Comparison of ENCODE assay signal across 12 cellular contexts in genomic region chr15:66939016-66939415, GRCh38.
DNase-seq lines count a peak whose midpoint lies in the region; ATAC-seq and TF ChIP-seq lines count a peak whose summit lies in the region.
"Had no signal": no experiment of that assay in that cellular context is flagged by ENCODE, and none has a peak within 500 bp of the region (broad histone marks: within the 10 kb centered on the region; RNA-seq: fewer than 3 reads in every experiment).

No MANE protein-coding gene starts in this region.

- no peaks in the 10 kb centered on the region for H3K36me3 ChIP-seq in BLaER1 treated with 17β-estradiol and CSF1 and Interleukin-3, amounts not matched to agents 10 nM and 100 nM
- H3K36me3 ChIP-seq in Loucy (ENCODE audit: insufficient read depth, low read length) (no peaks in the 10 kb centered on the region), aorta (ENCODE audit: control insufficient read depth in 1 of 2, insufficient read depth in 2 of 2, low read length in 1 of 2) (no peaks in the 10 kb centered on the region)
- H3K36me3 ChIP-seq in effector memory CD4-positive, alpha-beta T cell (ENCODE audit: control insufficient read depth, insufficient read depth, low read length) = no peaks in the 10 kb centered on the region

- no peaks in the 10 kb centered on the region for H3K27me3 ChIP-seq in BLaER1 treated with 17β-estradiol and CSF1 and Interleukin-3, amounts not matched to agents 10 nM and 100 nM
- H3K27me3 ChIP-seq in Loucy (ENCODE audit: insufficient read depth, low read length, poor library complexity, severe bottlenecking) (no peaks in the 10 kb centered on the region), aorta (ENCODE audit: control insufficient read depth in 1 of 2, insufficient read depth in 2 of 2, low read length in 1 of 2) (no peaks in the 10 kb centered on the region)
- H3K27me3 ChIP-seq in effector memory CD4-positive, alpha-beta T cell (replicated peaks; ENCODE audit: control insufficient read depth, insufficient read depth, low read length, poor library complexity, severe bottlenecking) = no peaks in the 10 kb centered on the region

- peaks cover 15 to 29% (median 25%) of the 10 kb centered on the region in 11 experiments; a peak in 21 of 22 replicates for H3K9me3 ChIP-seq in BLaER1 treated with 17β-estradiol and CSF1 and Interleukin-3, amounts not matched to agents 10 nM and 100 nM (replicated peaks in 1 of 11)
- H3K9me3 ChIP-seq in Loucy (ENCODE audit: insufficient read depth, low read depth, low read length) = no peaks in the 10 kb centered on the region; the same call in 1 of the 2 replicates
- no peaks in the 10 kb centered on the region for H3K9me3 ChIP-seq in effector memory CD4-positive, alpha-beta T cell (ENCODE audit: control insufficient read depth, low read length)
- no peaks in the 10 kb centered on the region for H3K9me3 ChIP-seq in aorta (ENCODE audit: control insufficient read depth, low read length)

- H3K4me1 ChIP-seq in BLaER1 treated with 17β-estradiol and CSF1 and Interleukin-3, amounts not matched to agents 10 nM and 100 nM = peaks cover 26 to 42% (median 35%) of the 10 kb centered on the region in 10 experiments
- no peaks in the 10 kb centered on the region for H3K4me1 ChIP-seq in Loucy (ENCODE audit: insufficient read depth, low read length, poor library complexity, severe bottlenecking)
- no peaks in the 10 kb centered on the region for H3K4me1 ChIP-seq in effector memory CD4-positive, alpha-beta T cell (ENCODE audit: control insufficient read depth, insufficient read depth, low read length, poor library complexity, severe bottlenecking)
- no peaks in the 10 kb centered on the region for H3K4me1 ChIP-seq in aorta (ENCODE audit: control insufficient read depth in 1 of 2, insufficient read depth in 2 of 2, low read length in 2 of 2)

- H3F3A ChIP-seq in Loucy (ENCODE audit: low read depth) = no peaks in the 10 kb centered on the region

- H3K27ac ChIP-seq in BLaER1 treated with 17β-estradiol and CSF1 and Interleukin-3, amounts not matched to agents 10 nM and 100 nM = no peak overlapping the region
- H3K27ac ChIP-seq in effector memory CD4-positive, alpha-beta T cell (ENCODE audit: insufficient read depth, low read length, poor library complexity, severe bottlenecking) = no peak overlapping the region
- H3K27ac ChIP-seq in aorta (ENCODE audit: low read depth in 1 of 2, low read length in 2 of 2) = no peak overlapping the region

- WGBS in aorta, 2 donors = 91 to 94% methylated on average over 3 of the region's 3 CpGs

- TF ChIP-seq CTCF in Loucy (conservative IDR thresholded peaks at IDR 0.05; ENCODE audit: low read length) = no peak

- no peaks in the 10 kb centered on the region for H3K79me2 ChIP-seq in Loucy (ENCODE audit: insufficient read depth, low read length)

- DNase-seq in islet precursor cell (peak; percentile 10), aorta (no peak)
- DNase-seq in effector memory CD4-positive, alpha-beta T cell = no peak
- DNase-seq: AML-193; C1 segment of cervical spinal cord; Calu3; CD4-positive, alpha-beta T cell; DMS 273 treated with DMSO at 0.1 percent for 48 hours; HCEC 1CT had no signal

- peak overlapping the region in 7 of 11 experiments; percentile 25 to 64 (median 52); a peak in 11 of 22 replicates for H3K4me2 ChIP-seq in BLaER1 treated with 17β-estradiol and CSF1 and Interleukin-3, amounts not matched to agents 10 nM and 100 nM
- H3K4me2 ChIP-seq in Loucy (ENCODE audit: low read depth, low read length, poor library complexity, severe bottlenecking) = no peak overlapping the region

- H2AFZ ChIP-seq in Loucy (ENCODE audit: low read length) = 0 out of 2 replicates have a peak overlapping the region, but pooled peaks have one; percentile 11

- no peak overlapping the region for H3K9ac ChIP-seq in BLaER1 treated with 17β-estradiol and CSF1 and Interleukin-3, amounts not matched to agents 10 nM and 100 nM
- H3K9ac ChIP-seq in Loucy (ENCODE audit: low read depth, low read length, poor library complexity, severe bottlenecking) = no peak overlapping the region

- H4K20me1 ChIP-seq in BLaER1 treated with 17β-estradiol and CSF1 and Interleukin-3, amounts not matched to agents 10 nM and 100 nM = no peaks in the 10 kb centered on the region; a peak in 1 of 22 replicates
- no peaks in the 10 kb centered on the region for H4K20me1 ChIP-seq in Loucy (ENCODE audit: insufficient read depth, low read length, poor library complexity, severe bottlenecking)

- H3K9me2 ChIP-seq in Loucy (replicated peaks; ENCODE audit: low read depth, low read length) = no peaks in the 10 kb centered on the region

- no peak overlapping the region for H3K4me3 ChIP-seq in BLaER1 treated with 17β-estradiol and CSF1 and Interleukin-3, amounts not matched to agents 10 nM and 100 nM
- H3K4me3 ChIP-seq in Loucy (ENCODE audit: low read length, poor library complexity, severe bottlenecking) = no peak overlapping the region
- H3K4me3 ChIP-seq in effector memory CD4-positive, alpha-beta T cell (ENCODE audit: insufficient read depth, low read depth, low read length, poor library complexity, severe bottlenecking) = no peak overlapping the region
- no peak overlapping the region for H3K4me3 ChIP-seq in aorta (ENCODE audit: low read length in 2 of 2)

- ATAC-seq in aorta (ENCODE audit: low FRiP score) (no peak), GM19035 (IDR thresholded peaks at IDR 0.05; ENCODE audit: unreplicated experiment) (no peak)

- intact Hi-C loops in aorta (cut with DNase I) = no loop called here
